ENCODE assay signal across 19 cellular contexts in the genomic region with DNA sequence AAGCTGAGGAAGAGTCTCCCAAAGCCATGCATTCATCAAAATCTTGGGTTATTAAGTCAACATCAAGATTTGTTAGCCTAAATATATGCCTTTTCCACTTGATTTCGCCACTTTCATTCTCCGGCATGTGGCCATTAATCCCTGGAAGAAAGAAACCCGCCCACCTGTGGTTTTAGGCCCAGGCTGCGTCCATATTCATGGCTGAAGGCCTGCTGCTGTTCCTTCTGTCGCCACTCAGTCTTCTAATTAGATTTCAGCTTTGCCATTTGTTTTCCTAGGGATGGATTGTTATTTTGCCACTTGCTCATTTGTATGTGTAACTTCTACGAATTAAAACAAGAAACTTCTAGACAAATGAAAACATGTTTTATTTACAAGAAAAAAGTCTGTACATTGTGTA.
"Had no signal": no experiment of that assay in that cellular context is flagged by ENCODE, and none has a peak within 500 bp of the region (broad histone marks: within the 10 kb centered on the region; RNA-seq: fewer than 3 reads in every experiment).

No MANE protein-coding gene starts in this region.

- ATAC-seq: heart left ventricle; stimulated activated naive CD8-positive, alpha-beta T cell treated with anti-CD3 and anti-CD28 coated beads, Interleukin-15, Interleukin-2, amounts not matched to agents 100 U/mL and 50 U/mL, for 24 hours; T-helper 17 cell had no signal

- H3K27me3 Mint-ChIP-seq: activated B cell treated with CpG ODN at 0.5 μM for 24 hours; activated CD4-positive, alpha-beta T cell treated with anti-CD3 and anti-CD28 coated beads, Interleukin-2, amount 10 ng/mL, durations not matched to agents 7 days and 5 days; activated naive CD4-positive, alpha-beta T cell treated with anti-CD3 and anti-CD28 coated beads, Interleukin-2, amount 10 ng/mL, durations not matched to agents 7 days and 5 days; brain had no signal

- H3K4me3 ChIP-seq: adrenal gland, esophagus squamous epithelium, heart left ventricle, left ventricle myocardium inferior, testis had no signal

- H3K4me1 Mint-ChIP-seq: activated B cell treated with CpG ODN at 0.5 μM for 24 hours; activated CD4-positive, alpha-beta T cell treated with anti-CD3 and anti-CD28 coated beads, Interleukin-2, amount 10 ng/mL, durations not matched to agents 7 days and 5 days; activated naive CD4-positive, alpha-beta T cell treated with anti-CD3 and anti-CD28 coated beads, Interleukin-2, amount 10 ng/mL, durations not matched to agents 7 days and 5 days had no signal

- H3K27ac Mint-ChIP-seq: activated B cell treated with CpG ODN at 0.5 μM for 24 hours; activated CD4-positive, alpha-beta T cell treated with anti-CD3 and anti-CD28 coated beads, Interleukin-2, amount 10 ng/mL, durations not matched to agents 7 days and 5 days; activated naive CD4-positive, alpha-beta T cell treated with anti-CD3 and anti-CD28 coated beads, Interleukin-2, amount 10 ng/mL, durations not matched to agents 7 days and 5 days; T-helper 17 cell had no signal

- DNase-seq: activated B cell treated with CpG ODN at 0.5 μM for 24 hours; activated CD4-positive, alpha-beta T cell treated with anti-CD3 and anti-CD28 coated beads, Interleukin-2, amount 10 ng/mL, durations not matched to agents 7 days and 5 days; activated CD8-positive, alpha-beta memory T cell treated with anti-CD3 and anti-CD28 coated beads for 24 hours; activated naive CD4-positive, alpha-beta T cell treated with anti-CD3 and anti-CD28 coated beads, Interleukin-2, amount 10 ng/mL, durations not matched to agents 7 days and 5 days; adrenal gland; cerebellar nuclear complex; esophagus squamous epithelium; foreskin fibroblast; heart left ventricle; kidney; left ventricle myocardium inferior; mesenchymal stem cell; stimulated activated CD4-positive, alpha-beta T cell treated with anti-CD3 and anti-CD28 coated beads, Interleukin-4, amount 100 ng/mL, for 1 hour; stimulated activated CD8-positive, alpha-beta memory T cell treated with anti-CD3 and anti-CD28 coated beads, Interleukin-4, amount 100 ng/mL, for 48 hours; stimulated activated naive CD8-positive, alpha-beta T cell treated with anti-CD3 and anti-CD28 coated beads, Interleukin-15, Interleukin-2, amounts not matched to agents 100 U/mL and 50 U/mL, for 24 hours; T-helper 17 cell; testis had no signal

- H3K36me3 ChIP-seq: adrenal gland, esophagus squamous epithelium, heart left ventricle, left ventricle myocardium inferior had no signal

- H3K27ac ChIP-seq: adrenal gland, esophagus squamous epithelium, heart left ventricle, left ventricle myocardium inferior, testis had no signal

- FAIRE-seq: kidney had no signal

- H3K9me3 ChIP-seq: adrenal gland, esophagus squamous epithelium, heart left ventricle, left ventricle myocardium inferior, testis had no signal

- H3K9me3 Mint-ChIP-seq: activated B cell treated with CpG ODN at 0.5 μM for 24 hours; activated CD4-positive, alpha-beta T cell treated with anti-CD3 and anti-CD28 coated beads, Interleukin-2, amount 10 ng/mL, durations not matched to agents 7 days and 5 days; activated naive CD4-positive, alpha-beta T cell treated with anti-CD3 and anti-CD28 coated beads, Interleukin-2, amount 10 ng/mL, durations not matched to agents 7 days and 5 days; nephron had no signal

- H3K4me3 Mint-ChIP-seq: activated B cell treated with CpG ODN at 0.5 μM for 24 hours; activated CD4-positive, alpha-beta T cell treated with anti-CD3 and anti-CD28 coated beads, Interleukin-2, amount 10 ng/mL, durations not matched to agents 7 days and 5 days; activated naive CD4-positive, alpha-beta T cell treated with anti-CD3 and anti-CD28 coated beads, Interleukin-2, amount 10 ng/mL, durations not matched to agents 7 days and 5 days; brain; nephron; T-helper 17 cell had no signal

- H3K36me3 Mint-ChIP-seq: activated naive CD4-positive, alpha-beta T cell treated with anti-CD3 and anti-CD28 coated beads, Interleukin-2, amount 10 ng/mL, durations not matched to agents 7 days and 5 days had no signal

- H3K4me1 ChIP-seq: adrenal gland, esophagus squamous epithelium, heart left ventricle, left ventricle myocardium inferior, testis had no signal

- H3K27me3 ChIP-seq: adrenal gland, esophagus squamous epithelium, heart left ventricle, testis had no signal
